In genomic region chr15:40928351-40928974, GRCh38 we compare ENCODE assay signal across 8 cellular contexts. TPM values are rescaled to one million over a fixed set of nuclear protein-coding genes. Genes with fewer than 3 reads are reported as not detected.
DNase-seq lines count a peak whose midpoint lies in the region; ATAC-seq and TF ChIP-seq lines count a peak whose summit lies in the region.

No MANE protein-coding gene starts in this region.

- no peaks in the 10 kb centered on the region for H3K36me3 ChIP-seq in OCI-LY3 (replicated peaks; ENCODE audit: low read depth, low read length)
- H3K36me3 ChIP-seq in esophagus muscularis mucosa = peaks cover 0 to 6% (median 0%) of the 10 kb centered on the region in 4 donors

- H3K27ac ChIP-seq in OCI-LY3 (ENCODE audit: low read length) (no peak overlapping the region), esophagus muscularis mucosa (replicated peaks in 1 of 4) (no peak overlapping the region)

- peak overlapping the region; percentile 66 for H3K4me3 Mint-ChIP-seq in activated T-cell treated with anti-CD3 and anti-CD28 coated beads, Interleukin-2, amount 50 U/mL, for 24 hours

- 0% methylated on average over 9 of the region's 34 CpGs for WGBS in esophagus muscularis mucosa

- no peaks in the 10 kb centered on the region for H3K9me3 ChIP-seq in OCI-LY3 (ENCODE audit: insufficient read depth, low read length)
- no peaks in the 10 kb centered on the region for H3K9me3 ChIP-seq in esophagus muscularis mucosa

- H3K4me3 ChIP-seq in OCI-LY3 (ENCODE audit: low read length) (peak overlapping the region; percentile 88), esophagus muscularis mucosa (peak overlapping the region; percentile 57 to 58 (median 58))

- no peak overlapping the region for H3K27ac Mint-ChIP-seq in activated T-cell treated with anti-CD3 and anti-CD28 coated beads, Interleukin-2, amount 50 U/mL, for 24 hours

- H4K20me1 ChIP-seq in OCI-LY3 (ENCODE audit: insufficient read depth, low read length) = no peaks in the 10 kb centered on the region

- no peaks in the 10 kb centered on the region for H3K79me2 ChIP-seq in OCI-LY3 (ENCODE audit: low read length)

- H3K9ac ChIP-seq in OCI-LY3 (ENCODE audit: low read length) = peak overlapping the region; percentile 54

- ATAC-seq in GM18858 (IDR thresholded peaks at IDR 0.05; ENCODE audit: unreplicated experiment) = no peak
- ATAC-seq in omental fat pad (ENCODE audit: low FRiP score) = no peak

- no peaks in the 10 kb centered on the region for H3K9me3 Mint-ChIP-seq in activated T-cell treated with anti-CD3 and anti-CD28 coated beads, Interleukin-2, amount 50 U/mL, for 24 hours

- H3K4me1 ChIP-seq in OCI-LY3 (ENCODE audit: low read length) (peaks cover 21% of the 10 kb centered on the region), esophagus muscularis mucosa (peaks cover 55 to 72% (median 62%) of the 10 kb centered on the region in 4 donors)

- H3K27me3 Mint-ChIP-seq in activated T-cell treated with anti-CD3 and anti-CD28 coated beads, Interleukin-2, amount 50 U/mL, for 24 hours = peaks cover 85% of the 10 kb centered on the region

- H3K4me1 Mint-ChIP-seq in activated T-cell treated with anti-CD3 and anti-CD28 coated beads, Interleukin-2, amount 50 U/mL, for 24 hours (ENCODE audit: low read depth) = peaks cover 46% of the 10 kb centered on the region

- DNase-seq in activated T-cell treated with anti-CD3 and anti-CD28 coated beads, Interleukin-2, amount 50 U/mL, for 24 hours = no peak
- no peak for DNase-seq in activated T-cell treated with anti-CD3 and anti-CD28 coated beads, Interleukin-2, amount 50 U/mL, for 48 hours
- DNase-seq in esophagus muscularis mucosa (ENCODE audit: extremely low spot score) = no peak
- DNase-seq in retina = peak; percentile 79
- DNase-seq in NOMO-1 treated with DMSO at 0.1 percent for 48 hours (lab: John Stamatoyannopoulos, UW; ENCODE audit: unreplicated experiment) = no peak
- DNase-seq in omental fat pad (ENCODE audit: low spot score) = no peak

- TF ChIP-seq POLR2A in esophagus muscularis mucosa (IDR thresholded peaks at IDR 0.05; ENCODE audit: low read depth) = no peak

- no peak for TF ChIP-seq EP300 in esophagus muscularis mucosa (IDR thresholded peaks at IDR 0.05)

- H2AFZ ChIP-seq in OCI-LY3 (ENCODE audit: low read depth, low read length) = peak overlapping the region; percentile 76

- intact Hi-C loops in esophagus muscularis mucosa (cut with DNase I) = no loop called here

- H3K27me3 ChIP-seq in OCI-LY3 (ENCODE audit: low read depth, low read length) (peaks cover 15% of the 10 kb centered on the region), esophagus muscularis mucosa (peaks cover 0 to 88% (median 61%) of the 10 kb centered on the region in 4 donors)

- no peak for TF ChIP-seq CTCF in OCI-LY3 (IDR thresholded peaks at IDR 0.05; ENCODE audit: low read depth, low read length)
- no peak for TF ChIP-seq CTCF in esophagus muscularis mucosa (IDR thresholded peaks at IDR 0.05)
- TF ChIP-seq CTCF in omental fat pad (IDR thresholded peaks at IDR 0.05) = no peak

- H3K36me3 Mint-ChIP-seq in activated T-cell treated with anti-CD3 and anti-CD28 coated beads, Interleukin-2, amount 50 U/mL, for 24 hours (ENCODE audit: low read depth) = no peaks in the 10 kb centered on the region

- H3K4me2 ChIP-seq in OCI-LY3 (ENCODE audit: low read length) = peak overlapping the region; percentile 95

RNA-seq across cellular contexts. Expression of gene DLL4, which starts 0.7 kb away (rescaled TPM):
- total RNA-seq in esophagus muscularis mucosa (10 to 100 TPM in 1 of 4 donors, 1 to 10 TPM in 3; 1.7 to 12.6 (median 7.5) TPM), omental fat pad (10 to 100 TPM in 2 of 4 donors, 1 to 10 TPM in 2; 5.8 to 27.6 (median 10.1) TPM)

RNA-seq across cellular contexts. Expression of gene CHAC1, which starts 24.8 kb away (rescaled TPM):
- total RNA-seq in esophagus muscularis mucosa (1 to 10 TPM in 3 of 4 donors, under 1 TPM in 1; 0.66 to 3.6 (median 1.3) TPM), omental fat pad (10 to 100 TPM in 2 of 4 donors, 1 to 10 TPM in 1, under 1 TPM in 1; 0.63 to 63.6 (median 13.4) TPM)

RNA-seq across cellular contexts. Expression of gene VPS18, which starts 34.2 kb away (rescaled TPM):
- total RNA-seq in esophagus muscularis mucosa = 10 to 100 TPM; 28.7 to 36.6 (median 32.2) TPM
- 10 to 100 TPM; 25.2 to 32.9 (median 28.9) TPM for total RNA-seq in omental fat pad

RNA-seq across cellular contexts. Expression of gene RHOV, which starts 54.4 kb away (rescaled TPM):
- total RNA-seq in esophagus muscularis mucosa (not detected), omental fat pad (not detected)
